Comparison of ENCODE assay signal across 8 cellular contexts in genomic region chr18:62186656-62187542, GRCh38. TPM values are rescaled to one million over a fixed set of nuclear protein-coding genes. Genes with fewer than 3 reads are reported as not detected.
DNase-seq lines count a peak whose midpoint lies in the region; ATAC-seq, FAIRE-seq and TF ChIP-seq lines count a peak whose summit lies in the region.

Gene PIGN, minus strand, starts transcription at chr18:62187056. Its CDS starts 25,703 bp downstream, at chr18:62161353.
Gene RELCH, plus strand, starts transcription at chr18:62187255. Its CDS starts 251 bp downstream, at chr18:62187506.

- H3K27ac ChIP-seq in KOPT-K1 (ENCODE audit: low read depth, low read length, poor library complexity, severe bottlenecking) (peak within 1 kb of the TSS; percentile 88), esophagus muscularis mucosa (replicated peaks in 1 of 4) (peak within 1 kb of the TSS; percentile 78 to 89 (median 84)), muscle layer of duodenum (ENCODE audit: low read length) (peak within 1 kb of the TSS; percentile 75)

- no peaks in the 10 kb centered on the region for H3K27me3 Mint-ChIP-seq in activated T-cell treated with anti-CD3 and anti-CD28 coated beads, Interleukin-2, amount 50 U/mL, for 72 hours (ENCODE audit: low read depth)

- intact Hi-C loops in esophagus muscularis mucosa (cut with DNase I): loop anchor here (2.0 to 10.0 kb wide), 3 partner anchors 62 to 1238 kb away; partner anchors contain the start of gene VPS4B

- H3K4me3 ChIP-seq in esophagus muscularis mucosa (peak within 1 kb of the TSS; percentile 88 to 98 (median 94)), muscle layer of duodenum (ENCODE audit: low read depth in 1 of 2, low read length in 2 of 2) (peak within 1 kb of the TSS; percentile 98 to 100)

- peaks cover 62% of the 10 kb centered on the region for H3K4me1 Mint-ChIP-seq in activated T-cell treated with anti-CD3 and anti-CD28 coated beads, Interleukin-2, amount 50 U/mL, for 72 hours (ENCODE audit: low read depth)

- no peak for TF ChIP-seq EP300 in esophagus muscularis mucosa (IDR thresholded peaks at IDR 0.05)

- peaks cover 5 to 10% of the 10 kb centered on the region in 2 donors for H3K36me3 Mint-ChIP-seq in activated T-cell treated with anti-CD3 and anti-CD28 coated beads, Interleukin-2, amount 50 U/mL, for 72 hours (ENCODE audit: insufficient read depth in 2 of 2)

- under 1% methylated on average over 26 of the region's 58 CpGs for WGBS in esophagus muscularis mucosa

- H3K36me3 ChIP-seq in KOPT-K1 (ENCODE audit: insufficient read depth, low read length) (peaks cover 12% of the 10 kb centered on the region; the same call in 1 of the 2 replicates), esophagus muscularis mucosa (no peaks in the 10 kb centered on the region), muscle layer of duodenum (ENCODE audit: control insufficient read depth in 1 of 2, insufficient read depth in 2 of 2, low read length in 2 of 2) (no peaks in the 10 kb centered on the region)

- H3K4me1 ChIP-seq in esophagus muscularis mucosa: peaks cover 30 to 60% (median 50%) of the 10 kb centered on the region in 4 donors
- H3K4me1 ChIP-seq in muscle layer of duodenum (ENCODE audit: control insufficient read depth in 1 of 2, insufficient read depth in 2 of 2, low read length in 2 of 2): peaks cover 10 to 39% of the 10 kb centered on the region in 2 donors

- H3K4me3 Mint-ChIP-seq in activated T-cell treated with anti-CD3 and anti-CD28 coated beads, Interleukin-2, amount 50 U/mL, for 72 hours: peak within 1 kb of the TSS; percentile 99

- peak; percentile 92 for ATAC-seq in GM21786 (IDR thresholded peaks at IDR 0.05; ENCODE audit: unreplicated experiment)
- peak; percentile 89 to 92 for ATAC-seq in activated T-cell treated with anti-CD3 and anti-CD28 coated beads, Interleukin-2, amount 50 U/mL, for 72 hours (replicated peaks in 1 of 2)

- FAIRE-seq in RCC 7860 (lab: Jason Lieb, UNC): peak; percentile 71

- no peaks in the 10 kb centered on the region for H3K9me3 Mint-ChIP-seq in activated T-cell treated with anti-CD3 and anti-CD28 coated beads, Interleukin-2, amount 50 U/mL, for 72 hours

- TF ChIP-seq POLR2A in esophagus muscularis mucosa (IDR thresholded peaks at IDR 0.05; ENCODE audit: low read depth): peak; percentile 43

- H3K9me3 ChIP-seq in KOPT-K1 (ENCODE audit: insufficient read depth, low read length, poor library complexity, severe bottlenecking) (peaks cover 7% of the 10 kb centered on the region), esophagus muscularis mucosa (no peaks in the 10 kb centered on the region), muscle layer of duodenum (ENCODE audit: control insufficient read depth in 1 of 2, low read length in 2 of 2) (no peaks in the 10 kb centered on the region)

- peak within 1 kb of the TSS; percentile 97 for H3K27ac Mint-ChIP-seq in activated T-cell treated with anti-CD3 and anti-CD28 coated beads, Interleukin-2, amount 50 U/mL, for 72 hours

- DNase-seq in DMS79 (lab: John Stamatoyannopoulos, UW) (peak; percentile 97), RCC 7860 (ENCODE audit: low spot score) (peak; percentile 93), esophagus muscularis mucosa (ENCODE audit: extremely low spot score) (peak; percentile 99)
- DNase-seq in activated T-cell treated with anti-CD3 and anti-CD28 coated beads, Interleukin-2, amount 50 U/mL, for 72 hours: peak; percentile 92 to 98
- peak; percentile 89 to 95 for DNase-seq in stimulated activated CD8-positive, alpha-beta memory T cell treated with anti-CD3 and anti-CD28 coated beads, Interleukin-7, amount 100 ng/mL, for 4 hours (ENCODE audit: low read depth in 2 of 2)

- H3K27me3 ChIP-seq in esophagus muscularis mucosa (no peaks in the 10 kb centered on the region), muscle layer of duodenum (ENCODE audit: low read depth, low read length) (no peaks in the 10 kb centered on the region)

- no peak for TF ChIP-seq CTCF in esophagus muscularis mucosa (IDR thresholded peaks at IDR 0.05)

RNA-seq across cellular contexts. Expression of gene PIGN, which starts in this region (rescaled TPM):
- 10 to 100 TPM; 28.2 to 31.4 TPM for total RNA-seq in activated T-cell treated with anti-CD3 and anti-CD28 coated beads, Interleukin-2, amount 50 U/mL, for 72 hours
- total RNA-seq in esophagus muscularis mucosa: 10 to 100 TPM; 10.6 to 16.9 (median 12.4) TPM

RNA-seq across cellular contexts. Expression of gene RELCH, which starts in this region (rescaled TPM):
- 10 to 100 TPM; 21.8 to 23.5 TPM for total RNA-seq in activated T-cell treated with anti-CD3 and anti-CD28 coated beads, Interleukin-2, amount 50 U/mL, for 72 hours
- total RNA-seq in esophagus muscularis mucosa: 10 to 100 TPM; 15.9 to 17.9 (median 17.5) TPM

Comparison
In these comparisons a context has a peak if more than half of its experiments do, and no peak if none do; other contexts are left out.
1. Peak in every context shown above with its lines: DNase-seq, ATAC-seq, H3K4me3 ChIP-seq and H3K27ac ChIP-seq.